In genomic region chr11:33930317-33931021, GRCh38 we compare ENCODE assay signal across 1 cellular context.
TF ChIP-seq lines count a peak whose summit lies in the region.

No MANE protein-coding gene starts in this region.

TF ChIP-seq in HEK293, 187 proteins besides CTCF, POLR2A, EP300 and RAD21 (continued from another document):
- peak; percentile 80 for TF ChIP-seq PRDM6 (tag by site-specific recombination; IDR thresholded peaks at IDR 0.05)
- TF ChIP-seq ZNF837 (tag by site-specific recombination; IDR thresholded peaks at IDR 0.05): no peak
- TF ChIP-seq ZBTB44 (tag by site-specific recombination; IDR thresholded peaks at IDR 0.05): no peak
- no peak for TF ChIP-seq ZNF518A (tag by site-specific recombination; conservative IDR thresholded peaks at IDR 0.05; ENCODE audit: low read depth)
- TF ChIP-seq ZNF335 (tag by site-specific recombination; conservative IDR thresholded peaks at IDR 0.05): peak; percentile 41; the same call in 1 of the 2 replicates
- no peak for TF ChIP-seq ZNF366 (tag by site-specific recombination; conservative IDR thresholded peaks at IDR 0.05)
- no peak for TF ChIP-seq KLF10 (tag by site-specific recombination; IDR thresholded peaks at IDR 0.05)
- no peak for TF ChIP-seq ZNF449 (tag by site-specific recombination; IDR thresholded peaks at IDR 0.05)
- TF ChIP-seq ZNF280C (tag by site-specific recombination; IDR thresholded peaks at IDR 0.05): no peak
- TF ChIP-seq ZNF174 (tag by site-specific recombination; IDR thresholded peaks at IDR 0.05): no peak
